1 cellular context compared by ENCODE assay signal in genomic region chr4:7838136-7838782, GRCh38.
TF ChIP-seq lines count a peak whose summit lies in the region.

No MANE protein-coding gene starts in this region.

TF ChIP-seq in K562, 482 proteins besides CTCF, POLR2A, EP300 and RAD21 (continued from another document and continues in another):
- no peak for TF ChIP-seq TOE1 (IDR thresholded peaks at IDR 0.05; ENCODE audit: borderline replicate concordance)
- TF ChIP-seq TOE1 (CRISPR knock-in tag; IDR thresholded peaks at IDR 0.05; ENCODE audit: borderline replicate concordance, low read depth) = no peak
- TF ChIP-seq THRAP3 (IDR thresholded peaks at IDR 0.05; ENCODE audit: borderline replicate concordance) = no peak
- no peak for TF ChIP-seq TBL1XR1 (IDR thresholded peaks at IDR 0.05; ENCODE audit: low read length in 2 of 2)
- TF ChIP-seq ELF4 (CRISPR knock-in tag; IDR thresholded peaks at IDR 0.05) = no peak
- no peak for TF ChIP-seq TCF7 (IDR thresholded peaks at IDR 0.05; ENCODE audit: borderline replicate concordance)
- TF ChIP-seq FOXA1 (IDR thresholded peaks at IDR 0.05; ENCODE audit: borderline replicate concordance) = no peak
- TF ChIP-seq HNRNPLL (IDR thresholded peaks at IDR 0.05; ENCODE audit: low read depth, low read length, poor library complexity, severe bottlenecking) = no peak
- TF ChIP-seq FIP1L1 (IDR thresholded peaks at IDR 0.05; ENCODE audit: low read depth, low read length, poor library complexity, severe bottlenecking) = no peak
- no peak for TF ChIP-seq PTBP1 (IDR thresholded peaks at IDR 0.05; ENCODE audit: low read depth, low read length)
- no peak for TF ChIP-seq HDAC3 (IDR thresholded peaks at IDR 0.05; ENCODE audit: borderline replicate concordance, partially characterized antibody)
- no peak for TF ChIP-seq ARID3A (IDR thresholded peaks at IDR 0.05; ENCODE audit: borderline replicate concordance, low read depth, low read length)
- TF ChIP-seq TSC22D4 (tag; IDR thresholded peaks at IDR 0.05) = no peak
- TF ChIP-seq DPF2 (IDR thresholded peaks at IDR 0.05) = peak; percentile 73; the same call in 1 of the 2 replicates
- no peak for TF ChIP-seq TFE3 (CRISPR knock-in tag; IDR thresholded peaks at IDR 0.05)
- TF ChIP-seq NR1H2 (CRISPR knock-in tag; IDR thresholded peaks at IDR 0.05) = no peak
- TF ChIP-seq NFXL1 (CRISPR knock-in tag; IDR thresholded peaks at IDR 0.05) = no peak
- no peak for TF ChIP-seq MAX (CRISPR knock-in tag; IDR thresholded peaks at IDR 0.05)
- TF ChIP-seq ZNF699 (CRISPR knock-in tag; IDR thresholded peaks at IDR 0.05; ENCODE audit: insufficient replicate concordance) = no peak
- TF ChIP-seq MIER1 (IDR thresholded peaks at IDR 0.05; ENCODE audit: low read depth) = no peak
- TF ChIP-seq CHCHD3 (CRISPR knock-in tag; IDR thresholded peaks at IDR 0.05) = no peak
- TF ChIP-seq ZNF764 (CRISPR knock-in tag; IDR thresholded peaks at IDR 0.05; ENCODE audit: low read depth) = no peak
- no peak for TF ChIP-seq SP2 (IDR thresholded peaks at IDR 0.05; ENCODE audit: extremely low read depth, low read depth, low read length, poor library complexity, severe bottlenecking)
- TF ChIP-seq PRPF4 (IDR thresholded peaks at IDR 0.05; ENCODE audit: insufficient read depth, low read depth, low read length, poor library complexity, severe bottlenecking) = no peak
- TF ChIP-seq CLOCK (CRISPR knock-in tag; IDR thresholded peaks at IDR 0.05; ENCODE audit: borderline replicate concordance) = no peak
- no peak for TF ChIP-seq ATF1 (CRISPR knock-in tag; IDR thresholded peaks at IDR 0.05)
- peak; percentile 48 for TF ChIP-seq ATF1 (tag; IDR thresholded peaks at IDR 0.05)
- TF ChIP-seq MGA (IDR thresholded peaks at IDR 0.05) = peak; percentile 42; the same call in 1 of the 2 replicates
- TF ChIP-seq ZEB2 (IDR thresholded peaks at IDR 0.05) = no peak
- no peak for TF ChIP-seq OTX1 (CRISPR knock-in tag; IDR thresholded peaks at IDR 0.05)
- TF ChIP-seq ZBTB43 (CRISPR knock-in tag; IDR thresholded peaks at IDR 0.05) = no peak
- no peak for TF ChIP-seq ZMIZ1 (IDR thresholded peaks at IDR 0.05; ENCODE audit: low read depth in 2 of 2, low read length in 2 of 2)
- no peak for TF ChIP-seq IRF1 (CRISPR knock-in tag; IDR thresholded peaks at IDR 0.05; ENCODE audit: borderline replicate concordance)
